In genomic region chr21:43866233-43866632, GRCh38 we compare ENCODE assay signal across 8 cellular contexts. TPM values are rescaled to one million over a fixed set of nuclear protein-coding genes. Genes with fewer than 3 reads are reported as not detected.
DNase-seq lines count a peak whose midpoint lies in the region; ATAC-seq and TF ChIP-seq lines count a peak whose summit lies in the region.

No MANE protein-coding gene starts in this region.

- H3K4me1 ChIP-seq in Peyer's patch (peaks cover 0 to 34% (median 0%) of the 10 kb centered on the region in 4 donors), skeletal muscle tissue (ENCODE audit: control insufficient read depth in 3 of 3, insufficient read depth in 3 of 3, low read length in 3 of 3) (peaks cover 20 to 42% (median 36%) of the 10 kb centered on the region in 3 donors)

- ATAC-seq in GM18873 (IDR thresholded peaks at IDR 0.05; ENCODE audit: low FRiP score, unreplicated experiment) (no peak), GM21360 (IDR thresholded peaks at IDR 0.05; ENCODE audit: unreplicated experiment) (no peak)

- in situ Hi-C loops in astrocyte of the cerebellum (cut with HindIII; ENCODE audit: low sequenced_read_pairs), result loop anchor here (10.0 to 25.0 kb wide), 2 partner anchors 49 to 104 kb away; no protein-coding TSS in a partner anchor

- H3K9me3 ChIP-seq in Peyer's patch, result no peaks in the 10 kb centered on the region
- no peaks in the 10 kb centered on the region for H3K9me3 ChIP-seq in skeletal muscle tissue (ENCODE audit: control insufficient read depth in 3 of 3, low read length in 3 of 3)

- H3K36me3 ChIP-seq in Peyer's patch (peaks cover 0 to 13% (median 0%) of the 10 kb centered on the region in 3 donors), skeletal muscle tissue (ENCODE audit: control insufficient read depth in 3 of 3, insufficient read depth in 3 of 3, low read length in 3 of 3) (peaks cover 0 to 7% (median 0%) of the 10 kb centered on the region in 3 donors)

- peak overlapping the region; percentile 80 to 96 (median 90) for H3K4me3 ChIP-seq in Peyer's patch
- H3K4me3 ChIP-seq in astrocyte of the cerebellum (ENCODE audit: low read depth, low read length), result peak overlapping the region; percentile 63
- peak overlapping the region; percentile 61 to 75 (median 68) for H3K4me3 ChIP-seq in skeletal muscle tissue (ENCODE audit: low read length in 3 of 3)

- H3K27me3 ChIP-seq in Peyer's patch, result no peaks in the 10 kb centered on the region
- no peaks in the 10 kb centered on the region for H3K27me3 ChIP-seq in skeletal muscle tissue (ENCODE audit: control insufficient read depth in 3 of 3, insufficient read depth in 3 of 3, low read length in 3 of 3)

- TF ChIP-seq CTCF in Peyer's patch (IDR thresholded peaks at IDR 0.05) (no peak), astrocyte of the cerebellum (IDR thresholded peaks at IDR 0.05; ENCODE audit: low read depth, low read length, missing control alignments) (no peak)

- TF ChIP-seq POLR2A in Peyer's patch (IDR thresholded peaks at IDR 0.05), result no peak

- H3K27ac ChIP-seq in Peyer's patch (peak overlapping the region; percentile 95 to 99 (median 97)), skeletal muscle tissue (ENCODE audit: low read depth, low read length) (peak overlapping the region; percentile 85)

- DNase-seq in NCI-H748 (lab: John Stamatoyannopoulos, UW; ENCODE audit: unreplicated experiment), result peak; percentile 12
- DNase-seq in NCI-H748 treated with DMSO at 0.1 percent for 48 hours (lab: John Stamatoyannopoulos, UW), result no peak
- DNase-seq in Peyer's patch, result peak in 2 of 3 donors; percentile 53 to 68
- DNase-seq in astrocyte of the cerebellum (ENCODE audit: low read depth), result peak; percentile 35
- peak; percentile 12 to 29 for DNase-seq in hippocampal formation (lab: John Stamatoyannopoulos, UW)

- peak overlapping the region; percentile 61 to 89 (median 72) for H3K9ac ChIP-seq in skeletal muscle tissue (ENCODE audit: low read depth in 1 of 3, low read length in 3 of 3)

RNA-seq across cellular contexts. Expression of gene AGPAT3, which starts 1.2 kb away (rescaled TPM):
- total RNA-seq in Peyer's patch (100 to 1,000 TPM in 3 of 4 donors, 10 to 100 TPM in 1; 63.5 to 225 (median 161) TPM), skeletal muscle tissue (16.7 TPM)
